17 cellular contexts compared by ENCODE assay signal in the genomic region with DNA sequence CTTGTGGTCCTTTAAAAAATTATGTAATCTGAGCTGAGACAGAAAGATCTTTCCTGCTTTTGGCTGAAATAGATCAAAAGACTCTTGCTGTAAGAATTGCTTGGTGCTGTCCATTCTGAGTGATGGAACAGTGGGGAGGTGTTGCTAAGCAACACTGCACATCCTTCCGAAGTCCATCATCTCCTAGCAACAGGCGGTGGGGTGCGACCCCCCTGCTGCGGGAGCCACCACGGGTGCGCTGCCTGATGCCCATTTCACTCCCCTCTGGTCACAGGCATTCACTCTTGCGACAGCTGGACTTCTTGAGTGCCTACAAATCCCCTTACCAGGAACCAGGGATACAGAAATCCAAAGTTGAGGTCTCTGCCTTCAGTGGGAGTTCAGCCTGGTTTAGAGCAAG.
DNase-seq lines count a peak whose midpoint lies in the region; ATAC-seq, FAIRE-seq and TF ChIP-seq lines count a peak whose summit lies in the region.
"Had no signal": no experiment of that assay in that cellular context is flagged by ENCODE, and none has a peak within 500 bp of the region (broad histone marks: within the 10 kb centered on the region; RNA-seq: fewer than 3 reads in every experiment).

No MANE protein-coding gene starts in this region.

- no peaks in the 10 kb centered on the region for H3K9me3 ChIP-seq in endodermal cell (ENCODE audit: control insufficient read depth, low read length)
- H3K9me3 ChIP-seq: A549 had no signal

- H3K4me1 Mint-ChIP-seq in endodermal cell (no peaks in the 10 kb centered on the region), nephron progenitor cell (peaks cover 48% of the 10 kb centered on the region)
- H3K4me1 Mint-ChIP-seq in stimulated activated effector memory CD8-positive, alpha-beta T cell treated with anti-CD3 and anti-CD28 coated beads, Interleukin-12 subunit alpha, Interleukin-12 subunit beta, amount 100 ng/mL, for 72 hours: no peaks in the 10 kb centered on the region

- H3K36me3 Mint-ChIP-seq in endodermal cell (ENCODE audit: low read depth): no peaks in the 10 kb centered on the region
- no peaks in the 10 kb centered on the region for H3K36me3 Mint-ChIP-seq in nephron progenitor cell (ENCODE audit: low read depth)
- H3K36me3 Mint-ChIP-seq in stimulated activated effector memory CD8-positive, alpha-beta T cell treated with anti-CD3 and anti-CD28 coated beads, Interleukin-12 subunit alpha, Interleukin-12 subunit beta, amount 100 ng/mL, for 72 hours: no peaks in the 10 kb centered on the region
- H3K36me3 Mint-ChIP-seq: CD4-positive, CD25-positive, alpha-beta regulatory T cell had no signal

- no peak overlapping the region for H3K4me3 Mint-ChIP-seq in endodermal cell
- no peak overlapping the region for H3K4me3 Mint-ChIP-seq in nephron progenitor cell
- H3K4me3 Mint-ChIP-seq in stimulated activated effector memory CD8-positive, alpha-beta T cell treated with anti-CD3 and anti-CD28 coated beads, Interleukin-12 subunit alpha, Interleukin-12 subunit beta, amount 100 ng/mL, for 72 hours: no peak overlapping the region
- H3K4me3 Mint-ChIP-seq: CD4-positive, CD25-positive, alpha-beta regulatory T cell; H9 had no signal

- H3K27me3 ChIP-seq in endodermal cell (ENCODE audit: control insufficient read depth, insufficient read depth, low read length, poor library complexity, severe bottlenecking): no peaks in the 10 kb centered on the region

- 55 to 88% methylated on average over 2 to 7 of the region's 7 CpGs for WGBS in endodermal cell (ENCODE audit: insufficient coverage in 1 of 2, insufficient read length in 1 of 2), 2 experiments

- FAIRE-seq in RCC 7860 (lab: Jason Lieb, UNC): no peak
- FAIRE-seq: A549 had no signal

- TF ChIP-seq CTCF in endodermal cell (conservative IDR thresholded peaks at IDR 0.05): no peak
- TF ChIP-seq CTCF in nephron progenitor cell (IDR thresholded peaks at IDR 0.05): no peak

- H3K27ac ChIP-seq in endodermal cell (ENCODE audit: low read depth, low read length): peak overlapping the region; percentile 87
- H3K27ac ChIP-seq: A549 had no signal

- no peak for ATAC-seq in stimulated activated effector memory CD8-positive, alpha-beta T cell treated with anti-CD3 and anti-CD28 coated beads, Interleukin-12 subunit alpha, Interleukin-12 subunit beta, amount 100 ng/mL, for 72 hours
- ATAC-seq: SK-N-SH treated with all-trans-retinoic acid at 6 μM for 48 hours had no signal

- H3K27ac Mint-ChIP-seq in endodermal cell: no peak overlapping the region
- H3K27ac Mint-ChIP-seq in nephron progenitor cell: peak overlapping the region; percentile 75
- H3K27ac Mint-ChIP-seq in stimulated activated effector memory CD8-positive, alpha-beta T cell treated with anti-CD3 and anti-CD28 coated beads, Interleukin-12 subunit alpha, Interleukin-12 subunit beta, amount 100 ng/mL, for 72 hours: no peak overlapping the region
- H3K27ac Mint-ChIP-seq: H9 had no signal

- H3K9ac ChIP-seq in endodermal cell (ENCODE audit: extremely low read depth, low read length, poor library complexity, severe bottlenecking): no peak overlapping the region

- DNase-seq in NCI-H345 (lab: John Stamatoyannopoulos, UW) (peak; percentile 20), NCI-H345 treated with DMSO at 0.1 percent for 48 hours (lab: John Stamatoyannopoulos, UW; ENCODE audit: unreplicated experiment) (no peak), endodermal cell (no peak), nephron progenitor cell (no peak), NCI-H446 (lab: John Stamatoyannopoulos, UW) (no peak), RCC 7860 (ENCODE audit: low spot score) (no peak)
- DNase-seq in stimulated activated effector memory CD8-positive, alpha-beta T cell treated with anti-CD3 and anti-CD28 coated beads, Interleukin-12 subunit alpha, Interleukin-12 subunit beta, amount 100 ng/mL, for 72 hours (ENCODE audit: low spot score in 2 of 2): no peak
- DNase-seq: CD4-positive, CD25-positive, alpha-beta regulatory T cell; EL; H9; Kasumi-1; NCI-H1436; NCI-H2029 treated with DMSO at 0.1 percent for 48 hours; NCI-H82; Right ventricle myocardium superior had no signal

- no peaks in the 10 kb centered on the region for H3K4me1 ChIP-seq in endodermal cell (ENCODE audit: control insufficient read depth, insufficient read depth, low read length)
- H3K4me1 ChIP-seq: A549 had no signal

- H3K27me3 Mint-ChIP-seq in endodermal cell (ENCODE audit: insufficient read depth) (no peaks in the 10 kb centered on the region), nephron progenitor cell (ENCODE audit: low read depth, poor library complexity) (peaks cover 5% of the 10 kb centered on the region)

- no peak overlapping the region for H3K4me3 ChIP-seq in endodermal cell (ENCODE audit: low read length)
- H3K4me3 ChIP-seq: A549 had no signal

- H3K9me3 Mint-ChIP-seq in endodermal cell (no peaks in the 10 kb centered on the region), nephron progenitor cell (peaks cover 3% of the 10 kb centered on the region)
- no peaks in the 10 kb centered on the region for H3K9me3 Mint-ChIP-seq in stimulated activated effector memory CD8-positive, alpha-beta T cell treated with anti-CD3 and anti-CD28 coated beads, Interleukin-12 subunit alpha, Interleukin-12 subunit beta, amount 100 ng/mL, for 72 hours
- H3K9me3 Mint-ChIP-seq: CD4-positive, CD25-positive, alpha-beta regulatory T cell; H9 had no signal

- no peaks in the 10 kb centered on the region for H3K36me3 ChIP-seq in endodermal cell (ENCODE audit: control insufficient read depth, insufficient read depth, low read length)
